In genomic region chr10:130750441-130750840, GRCh38 we compare ENCODE assay signal across 15 cellular contexts.
A peak's percentile ranks its signal among the peaks of the same experiment; 100 is the strongest.
DNase-seq lines count a peak whose midpoint lies in the region; TF ChIP-seq lines count a peak whose summit lies in the region.
"Had no signal": no experiment of that assay in that cellular context is flagged by ENCODE, and none has a peak within 500 bp of the region (broad histone marks: within the 10 kb centered on the region; RNA-seq: fewer than 3 reads in every experiment).

No MANE protein-coding gene starts in this region.

- no peaks in the 10 kb centered on the region for H3K4me1 Mint-ChIP-seq in activated CD4-positive, alpha-beta memory T cell treated with anti-CD3 and anti-CD28 coated beads, Interleukin-2, amount 10 ng/mL, durations not matched to agents 7 days and 5 days
- H3K4me1 Mint-ChIP-seq: CD14-positive monocyte; CD8-positive, alpha-beta memory T cell had no signal

- peak in 2 of 3 donors; percentile 3 to 9 for DNase-seq in Peyer's patch
- DNase-seq in coronary artery (ENCODE audit: low spot score) = peak; percentile 40
- DNase-seq in mesenteric fat pad (ENCODE audit: low spot score) = peak; percentile 72
- peak; percentile 22 for DNase-seq in sigmoid colon
- DNase-seq in activated CD4-positive, alpha-beta memory T cell treated with anti-CD3 and anti-CD28 coated beads, Interleukin-2, amount 10 ng/mL, durations not matched to agents 7 days and 5 days = no peak
- no peak for DNase-seq in NCI-H1694 treated with DMSO at 0.1 percent for 48 hours (lab: John Stamatoyannopoulos, UW)
- no peak for DNase-seq in testis
- DNase-seq: CD8-positive, alpha-beta memory T cell; DND-41; GDM1; GOT3 had no signal

- POLR2A ChIA-PET in activated CD4-positive, alpha-beta memory T cell treated with anti-CD3 and anti-CD28 coated beads, Interleukin-2, amount 10 ng/mL, durations not matched to agents 7 days and 5 days (lab: Charles Lee) = no interaction called here

- no peak overlapping the region for H3K4me3 Mint-ChIP-seq in activated CD4-positive, alpha-beta memory T cell treated with anti-CD3 and anti-CD28 coated beads, Interleukin-2, amount 10 ng/mL, durations not matched to agents 7 days and 5 days
- H3K4me3 Mint-ChIP-seq: CD14-positive monocyte; CD8-positive, alpha-beta memory T cell had no signal

- no peaks in the 10 kb centered on the region for H3K36me3 Mint-ChIP-seq in activated CD4-positive, alpha-beta memory T cell treated with anti-CD3 and anti-CD28 coated beads, Interleukin-2, amount 10 ng/mL, durations not matched to agents 7 days and 5 days (ENCODE audit: low read depth)
- H3K36me3 Mint-ChIP-seq: CD14-positive monocyte; CD8-positive, alpha-beta memory T cell had no signal

- no peak overlapping the region for H3K27ac Mint-ChIP-seq in activated CD4-positive, alpha-beta memory T cell treated with anti-CD3 and anti-CD28 coated beads, Interleukin-2, amount 10 ng/mL, durations not matched to agents 7 days and 5 days
- H3K27ac Mint-ChIP-seq: CD8-positive, alpha-beta memory T cell had no signal

- H3K27me3 ChIP-seq in Peyer's patch = no peaks in the 10 kb centered on the region
- no peaks in the 10 kb centered on the region for H3K27me3 ChIP-seq in sigmoid colon
- H3K27me3 ChIP-seq in testis = no peaks in the 10 kb centered on the region

- H3K9me3 ChIP-seq in Peyer's patch (peaks cover 0 to 6% (median 0%) of the 10 kb centered on the region in 4 donors), sigmoid colon (no peaks in the 10 kb centered on the region), testis (no peaks in the 10 kb centered on the region)
- H3K9me3 ChIP-seq: A549, Caco-2, HAP-1 had no signal

- H3K4me3 ChIP-seq in Peyer's patch (no peak overlapping the region), coronary artery (no peak overlapping the region), sigmoid colon (no peak overlapping the region), testis (no peak overlapping the region)
- H3K4me3 ChIP-seq: A549, HAP-1 had no signal

- intact Hi-C loops in sigmoid colon (cut with DNase I) (no loop called here), testis (cut with DNase I; ENCODE audit: low total_unique reads) (no loop called here)

- no peaks in the 10 kb centered on the region for H3K27me3 Mint-ChIP-seq in activated CD4-positive, alpha-beta memory T cell treated with anti-CD3 and anti-CD28 coated beads, Interleukin-2, amount 10 ng/mL, durations not matched to agents 7 days and 5 days
- H3K27me3 Mint-ChIP-seq: CD8-positive, alpha-beta memory T cell had no signal

- TF ChIP-seq POLR2A in Peyer's patch (IDR thresholded peaks at IDR 0.05) = no peak
- TF ChIP-seq POLR2A in sigmoid colon (IDR thresholded peaks at IDR 0.05) = no peak
- TF ChIP-seq POLR2A in testis (IDR thresholded peaks at IDR 0.05) = no peak

- no peaks in the 10 kb centered on the region for H3K36me3 ChIP-seq in Peyer's patch
- no peaks in the 10 kb centered on the region for H3K36me3 ChIP-seq in sigmoid colon
- no peaks in the 10 kb centered on the region for H3K36me3 ChIP-seq in testis (ENCODE audit: low read depth, missing control alignments)
- H3K36me3 ChIP-seq: HAP-1 had no signal

- TF ChIP-seq EP300 in sigmoid colon (IDR thresholded peaks at IDR 0.05) = no peak

- TF ChIP-seq CTCF in Peyer's patch (IDR thresholded peaks at IDR 0.05) (no peak), coronary artery (IDR thresholded peaks at IDR 0.05) (no peak), sigmoid colon (IDR thresholded peaks at IDR 0.05) (no peak), testis (IDR thresholded peaks at IDR 0.05) (no peak)

- H3K27ac ChIP-seq in Peyer's patch (no peak overlapping the region), coronary artery (no peak overlapping the region), sigmoid colon (no peak overlapping the region), testis (no peak overlapping the region)
- H3K27ac ChIP-seq: A549 had no signal

- peaks cover 2% of the 10 kb centered on the region for H3K9me3 Mint-ChIP-seq in activated CD4-positive, alpha-beta memory T cell treated with anti-CD3 and anti-CD28 coated beads, Interleukin-2, amount 10 ng/mL, durations not matched to agents 7 days and 5 days

- 27 to 51% methylated on average over 2 of the region's 2 CpGs for WGBS in sigmoid colon, 2 donors
- WGBS in testis, 2 donors = 50 to 54% methylated on average over 2 of the region's 2 CpGs

- CTCF ChIA-PET in activated CD4-positive, alpha-beta memory T cell treated with anti-CD3 and anti-CD28 coated beads, Interleukin-2, amount 10 ng/mL, durations not matched to agents 7 days and 5 days (lab: Charles Lee) = no interaction called here

- H3K4me1 ChIP-seq in Peyer's patch (no peaks in the 10 kb centered on the region), sigmoid colon (peaks cover 0 to 4% (median 0%) of the 10 kb centered on the region in 4 donors), testis (no peaks in the 10 kb centered on the region)
- H3K4me1 ChIP-seq: A549, Caco-2, HAP-1 had no signal

Comparison
In these comparisons a context has a peak if more than half of its experiments do, and no peak if none do; other contexts are left out.
1. DNase-seq: peak in Peyer's patch (2 of 3), coronary artery (single experiment), mesenteric fat pad (single experiment) and sigmoid colon (single experiment); none in activated CD4-positive, alpha-beta memory T cell treated with anti-CD3 and anti-CD28 coated beads, Interleukin-2, amount 10 ng/mL, durations not matched to agents 7 days and 5 days (single experiment), NCI-H1694 treated with DMSO at 0.1 percent for 48 hours (single experiment) and testis (single experiment).